ENCODE assay signal across 16 cellular contexts in the genomic region with DNA sequence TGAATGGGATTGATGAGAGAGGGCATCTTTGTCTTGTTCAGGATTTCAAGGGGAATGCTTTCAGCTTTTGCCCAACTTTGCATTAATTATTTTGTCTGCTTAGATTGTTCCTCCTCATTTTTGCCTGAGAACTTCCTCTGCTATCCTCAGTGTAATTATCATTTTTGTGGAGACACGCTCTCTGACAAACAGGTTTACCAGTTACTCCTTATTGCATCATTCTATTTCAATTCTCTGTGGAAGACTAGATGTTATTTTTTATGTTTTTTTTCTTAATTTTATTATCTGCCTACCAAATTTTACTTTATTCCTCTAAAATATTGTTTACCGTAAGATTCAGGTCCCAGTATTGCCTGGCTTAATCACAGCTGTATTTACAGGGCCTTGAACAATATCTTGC.
DNase-seq lines count a peak whose midpoint lies in the region; FAIRE-seq and TF ChIP-seq lines count a peak whose summit lies in the region.
"Had no signal": no experiment of that assay in that cellular context is flagged by ENCODE, and none has a peak within 500 bp of the region (broad histone marks: within the 10 kb centered on the region; RNA-seq: fewer than 3 reads in every experiment).

No MANE protein-coding gene starts in this region.

- no peak overlapping the region for H3T11ph ChIP-seq in H9 (ENCODE audit: low read length)

- H3K4me1 ChIP-seq in H1 (replicated peaks in 1 of 4; ENCODE audit: control insufficient read depth in 3 of 4, insufficient read depth in 4 of 4, low read length in 3 of 4) (0 out of 7 replicates have a peak, but pooled peaks cover 0 to 2% (median 0%) of the 10 kb centered on the region in 4 experiments), H9 (ENCODE audit: insufficient read depth, low read length) (no peaks in the 10 kb centered on the region)
- H3K4me1 ChIP-seq: BLaER1 treated with 17β-estradiol and CSF1 and Interleukin-3, amounts not matched to agents 10 nM and 100 nM had no signal

- POLR2A ChIA-PET in H1 (lab: Charles Lee; ENCODE audit: partially characterized antibody) = no interaction called here

- TF ChIP-seq RAD21 in H1 (IDR thresholded peaks at IDR 0.05 in 1 of 2, conservative IDR thresholded peaks at IDR 0.05 in 1 of 2; ENCODE audit: low read depth in 2 of 2, low read length in 2 of 2) = no peak

- intact Hi-C loops in Calu3 (cut with micrococcal nuclease; ENCODE audit: unreplicated experiment) = no loop called here

- in situ Hi-C loops in GM13977 (cut with MboI; ENCODE audit: low pct_unique_long_range_greater_than_20kb, low sequenced_read_pairs, unreplicated experiment) = no loop called here

- H2BK20ac ChIP-seq in H1 (ENCODE audit: low read length) (no peak overlapping the region), H9 (ENCODE audit: low read depth, low read length, poor library complexity, severe bottlenecking) (no peak overlapping the region)

- TF ChIP-seq POLR2A in H1 (IDR thresholded peaks at IDR 0.05; ENCODE audit: control extremely low read depth in 1 of 2, low read depth in 2 of 2, low read length in 2 of 2) = no peak

- H4K91ac ChIP-seq in H1 (replicated peaks; ENCODE audit: insufficient read length, low read length) (no peak overlapping the region), H9 (ENCODE audit: insufficient read length, low read depth, low read length) (no peak overlapping the region)

- H3K36me3 ChIP-seq in H1 (ENCODE audit: control insufficient read depth in 2 of 4, insufficient read depth in 4 of 4, low read length in 3 of 4) = no peaks in the 10 kb centered on the region
- H3K36me3 ChIP-seq: BLaER1 treated with 17β-estradiol and CSF1 and Interleukin-3, amounts not matched to agents 10 nM and 100 nM had no signal

- H3K23me2 ChIP-seq in H1 (ENCODE audit: low read depth, low read length) = no peaks in the 10 kb centered on the region
- H3K23me2 ChIP-seq in H9 (ENCODE audit: insufficient read length, low read depth, low read length, poor library complexity, severe bottlenecking) = no peaks in the 10 kb centered on the region

- no peak overlapping the region for H2BK12ac ChIP-seq in H1 (ENCODE audit: low read depth, low read length)
- H2BK12ac ChIP-seq in H9 (ENCODE audit: insufficient read length, low read depth, low read length) = no peak overlapping the region

- no peak overlapping the region for H3K14ac ChIP-seq in H1 (ENCODE audit: insufficient read length)
- H3K14ac ChIP-seq in H9 (ENCODE audit: insufficient read depth, low read length) = no peak overlapping the region

- H3K36me3 Mint-ChIP-seq in Calu3 (ENCODE audit: insufficient read depth, unreplicated experiment) (no peaks in the 10 kb centered on the region), osteocyte (ENCODE audit: unreplicated experiment) (peaks cover 3% of the 10 kb centered on the region), H9 (ENCODE audit: insufficient read depth in 1 of 3, low read depth in 3 of 3) (no peaks in the 10 kb centered on the region)
- H3K36me3 Mint-ChIP-seq: CD4-positive, CD25-positive, alpha-beta regulatory T cell had no signal

- H3K56ac ChIP-seq in H1 (replicated peaks; ENCODE audit: insufficient read length, low read depth, low read length) (no peak overlapping the region), H9 (ENCODE audit: insufficient read length, low read depth, low read length) (no peak overlapping the region)

- no peak overlapping the region for H3K4me3 ChIP-seq in H1 (ENCODE audit: extremely low read depth in 1 of 4, insufficient read depth in 2 of 4, low read depth in 3 of 4, low read length in 4 of 4)
- H3K4me3 ChIP-seq: BLaER1 treated with 17β-estradiol and CSF1 and Interleukin-3, amounts not matched to agents 10 nM and 100 nM; GM23248 had no signal

- H3K18ac ChIP-seq in H1 (ENCODE audit: extremely low read depth, low read length) (no peak overlapping the region; the same call in 1 of the 2 replicates), H9 (ENCODE audit: insufficient read length, low read depth, low read length) (no peak overlapping the region)

- H3K4me3 Mint-ChIP-seq in Calu3 (ENCODE audit: low read depth, unreplicated experiment) (no peak overlapping the region), osteocyte (ENCODE audit: unreplicated experiment) (no peak overlapping the region), H9 (no peak overlapping the region)
- H3K4me3 Mint-ChIP-seq: CD4-positive, CD25-positive, alpha-beta regulatory T cell; HFFc6 had no signal

- H2BK15ac ChIP-seq in H1 (ENCODE audit: low read length) (no peak overlapping the region), H9 (ENCODE audit: low read depth, low read length) (no peak overlapping the region)

- no peaks in the 10 kb centered on the region for H3K27me3 Mint-ChIP-seq in Calu3 (ENCODE audit: unreplicated experiment)
- H3K27me3 Mint-ChIP-seq in osteocyte (ENCODE audit: unreplicated experiment) = no peaks in the 10 kb centered on the region
- no peaks in the 10 kb centered on the region; the same call in 1 of the 2 replicates for H3K27me3 Mint-ChIP-seq in H9 (ENCODE audit: low read depth)
- H3K27me3 Mint-ChIP-seq: CD4-positive, CD25-positive, alpha-beta regulatory T cell had no signal

- no TSS peak for BruUV-seq in Calu3 (replicated peaks; lab: Mats Ljungman, UMichigan)

- TF ChIP-seq EP300 in H1 (IDR thresholded peaks at IDR 0.05; ENCODE audit: borderline replicate concordance in 1 of 2, low read depth in 2 of 2, low read length in 2 of 2) = no peak

- WGBS in H1 (ENCODE audit: extremely low coverage in 1 of 2, insufficient coverage in 1 of 2, insufficient read length in 1 of 2, insufficient replicate concordance in 2 of 2, low coverage in 1 of 2, low lambda C conversion rate in 2 of 2, missing lambda C conversion rate in 1 of 2), 2 experiments = 91% methylated on average over 2 of the region's 2 CpGs; no CpG with 5 or more reads in 1 of the 2 experiments
- no CpG with 5 or more reads among the region's 2 CpGs for WGBS in H9 (ENCODE audit: extremely low coverage, insufficient read length, low lambda C conversion rate)

- no peak overlapping the region for H4K8ac ChIP-seq in H1 (ENCODE audit: extremely low read depth, insufficient read depth, low read length)
- no peak overlapping the region for H4K8ac ChIP-seq in H9 (replicated peaks; ENCODE audit: insufficient read length, low read depth, low read length)

- H3K9me3 ChIP-seq in H1 (ENCODE audit: insufficient read depth in 2 of 2, low read depth in 1 of 2, low read length in 1 of 2) (no peaks in the 10 kb centered on the region), H9 (ENCODE audit: control insufficient read depth, low read depth, low read length) (no peaks in the 10 kb centered on the region)
- H3K9me3 ChIP-seq: BLaER1 treated with 17β-estradiol and CSF1 and Interleukin-3, amounts not matched to agents 10 nM and 100 nM had no signal

- H3K4me2 ChIP-seq in H1 (ENCODE audit: insufficient read depth in 1 of 2, low read depth in 2 of 2, low read length in 2 of 2) = no peak overlapping the region
- H3K4me2 ChIP-seq in H9 (ENCODE audit: insufficient read depth, insufficient read length, low read length) = no peak overlapping the region
- H3K4me2 ChIP-seq: BLaER1 treated with 17β-estradiol and CSF1 and Interleukin-3, amounts not matched to agents 10 nM and 100 nM had no signal

- no peak overlapping the region for H2AK5ac ChIP-seq in H1 (ENCODE audit: low read depth, low read length)
- no peak overlapping the region for H2AK5ac ChIP-seq in H9 (ENCODE audit: insufficient read length, low read length)

- H4K5ac ChIP-seq in H1 (ENCODE audit: insufficient read length, low read depth, low read length) (no peak overlapping the region), H9 (ENCODE audit: insufficient read length, low read depth, low read length) (no peak overlapping the region)

- H3K9ac ChIP-seq in H1 (replicated peaks in 1 of 4; ENCODE audit: extremely low read depth in 1 of 4, low read depth in 3 of 4, low read length in 3 of 4) = no peak overlapping the region
- H3K9ac ChIP-seq in H9 (ENCODE audit: extremely low read depth, insufficient read length, low read length) = no peak overlapping the region
- H3K9ac ChIP-seq: BLaER1 treated with 17β-estradiol and CSF1 and Interleukin-3, amounts not matched to agents 10 nM and 100 nM; GM23248 had no signal

- H3K4me1 Mint-ChIP-seq in Calu3 (ENCODE audit: low read depth, unreplicated experiment) (no peaks in the 10 kb centered on the region), osteocyte (ENCODE audit: unreplicated experiment) (peaks cover 2% of the 10 kb centered on the region), H9 (peaks cover 4 to 13% of the 10 kb centered on the region in 2 experiments)
- H3K4me1 Mint-ChIP-seq: CD4-positive, CD25-positive, alpha-beta regulatory T cell had no signal

- H3K27ac Mint-ChIP-seq in Calu3 (ENCODE audit: unreplicated experiment) (peak overlapping the region; percentile 52), osteocyte (ENCODE audit: unreplicated experiment) (peak overlapping the region; percentile 69), H9 (no peak overlapping the region; a peak in 1 of 7 replicates)
- H3K27ac Mint-ChIP-seq: CD4-positive, CD25-positive, alpha-beta regulatory T cell; HFFc6 had no signal

- no peak overlapping the region for H3K4ac ChIP-seq in H1 (replicated peaks; ENCODE audit: insufficient read length, low read depth, low read length)
- H3K4ac ChIP-seq in H9 (ENCODE audit: low read depth, low read length) = no peak overlapping the region

- H2BK5ac ChIP-seq in H1 (ENCODE audit: low read depth, low read length) (no peak overlapping the region), H9 (ENCODE audit: insufficient read length, low read length) (no peak overlapping the region)

- H3K79me2 ChIP-seq in H1 (ENCODE audit: control insufficient read depth in 1 of 2, insufficient read depth in 2 of 2, low read length in 2 of 2) = no peaks in the 10 kb centered on the region
- no peaks in the 10 kb centered on the region for H3K79me2 ChIP-seq in H9 (ENCODE audit: insufficient read depth, low read length)

- DNase-seq in Calu3 = no peak
- peak; percentile 72 for DNase-seq in OCI-M1 (lab: John Stamatoyannopoulos, UW)
- DNase-seq in H1 (ENCODE audit: low read depth in 1 of 2, low spot score in 2 of 2) = no peak
- DNase-seq in osteocyte (ENCODE audit: extremely low spot score, unreplicated experiment) = no peak
- DNase-seq in dedifferentiated amniotic fluid mesenchymal stem cell (ENCODE audit: extremely low spot score) = no peak
- DNase-seq in H9 = no peak
- no peak for DNase-seq in GM13977 (ENCODE audit: low spot score)
- DNase-seq: ACHN; CD4-positive, CD25-positive, alpha-beta regulatory T cell; DMS 273 treated with DMSO at 0.1 percent for 48 hours; GM23248; HCEC 1CT; HFFc6 had no signal

- H3K27ac ChIP-seq in H1 (ENCODE audit: low read depth, low read length) (no peak overlapping the region), H9 (ENCODE audit: insufficient read length, low read depth, low read length) (no peak overlapping the region)
- H3K27ac ChIP-seq: BLaER1 treated with 17β-estradiol and CSF1 and Interleukin-3, amounts not matched to agents 10 nM and 100 nM; GM23248 had no signal

- no peaks in the 10 kb centered on the region for H3K9me3 Mint-ChIP-seq in Calu3 (ENCODE audit: low read depth, unreplicated experiment)
- H3K9me3 Mint-ChIP-seq in osteocyte (ENCODE audit: unreplicated experiment) = no peaks in the 10 kb centered on the region
- no peaks in the 10 kb centered on the region for H3K9me3 Mint-ChIP-seq in H9

- FAIRE-seq in H1 (lab: Jason Lieb, UNC) = no peak
- FAIRE-seq: GM18507, HTR-8/SVneo had no signal

- H3K79me1 ChIP-seq in H1 (ENCODE audit: low read depth, low read length) (no peaks in the 10 kb centered on the region), H9 (ENCODE audit: insufficient read depth, low read depth, low read length, poor library complexity, severe bottlenecking) (no peaks in the 10 kb centered on the region)

- H3K23ac ChIP-seq in H1 (ENCODE audit: insufficient read length) (no peak overlapping the region), H9 (ENCODE audit: insufficient read length, low read depth, low read length) (no peak overlapping the region)

- no peaks in the 10 kb centered on the region for H3K27me3 ChIP-seq in H1 (replicated peaks in 1 of 4; ENCODE audit: control insufficient read depth in 3 of 4, extremely low read depth in 1 of 4, insufficient read depth in 3 of 4, low read length in 3 of 4)
- no peaks in the 10 kb centered on the region for H3K27me3 ChIP-seq in H9 (ENCODE audit: insufficient read depth, low read length)

- no peak overlapping the region for H2AFZ ChIP-seq in H1 (ENCODE audit: low read length)
- H2AFZ ChIP-seq in H9 (ENCODE audit: low read length) = no peak overlapping the region
- H2AFZ ChIP-seq: GM23248 had no signal

- no peaks in the 10 kb centered on the region for H4K20me1 ChIP-seq in H1 (replicated peaks in 1 of 2; ENCODE audit: control insufficient read depth in 1 of 2, insufficient read depth in 2 of 2, low read length in 2 of 2)
- H4K20me1 ChIP-seq in H9 (ENCODE audit: control insufficient read depth, insufficient read depth, insufficient read length) = no peaks in the 10 kb centered on the region
- H4K20me1 ChIP-seq: BLaER1 treated with 17β-estradiol and CSF1 and Interleukin-3, amounts not matched to agents 10 nM and 100 nM had no signal

- TF ChIP-seq CTCF in Calu3 (IDR thresholded peaks at IDR 0.05; ENCODE audit: unreplicated experiment) = no peak
- no peak for TF ChIP-seq CTCF in H1 (IDR thresholded peaks at IDR 0.05; ENCODE audit: control extremely low read depth in 1 of 3, insufficient read depth in 1 of 3, low read depth in 1 of 3, low read length in 3 of 3)
- no peak for TF ChIP-seq CTCF in osteocyte (IDR thresholded peaks at IDR 0.05)
- TF ChIP-seq CTCF in H9 (conservative IDR thresholded peaks at IDR 0.05) = no peak
- no peak for TF ChIP-seq CTCF in GM13977 (IDR thresholded peaks at IDR 0.05; ENCODE audit: extremely low read depth, insufficient read depth, missing control alignments)

- H2BK120ac ChIP-seq in H1 (replicated peaks; ENCODE audit: low read depth, low read length) = no peak overlapping the region
- H2BK120ac ChIP-seq in H9 (ENCODE audit: low read depth, low read length, poor library complexity, severe bottlenecking) = no peak overlapping the region

- CTCF ChIA-PET in Calu3 (lab: Charles Lee) = no interaction called here
- CTCF ChIA-PET in H1 (lab: Charles Lee; ENCODE audit: partially characterized antibody) = no interaction called here

Comparison
In these comparisons a context has a peak if more than half of its experiments do, and no peak if none do; other contexts are left out.
1. H3K27ac Mint-ChIP-seq: peak in Calu3 (single experiment) and osteocyte (single experiment); none in H9 (0 of 3).